ENCODE assay signal across 16 cellular contexts in genomic region chr2:161131074-161131680, GRCh38.
"Had no signal": no experiment of that assay in that cellular context is flagged by ENCODE, and none has a peak within 500 bp of the region (broad histone marks: within the 10 kb centered on the region; RNA-seq: fewer than 3 reads in every experiment).

No MANE protein-coding gene starts in this region.

- H3K4me3 ChIP-seq: hepatocyte, lung, spleen had no signal

- FAIRE-seq: bronchial epithelial cell had no signal

- DNase-seq: activated CD4-positive, alpha-beta T cell treated with anti-CD3 and anti-CD28 coated beads for 1 hour; activated CD4-positive, alpha-beta T cell treated with anti-CD3 and anti-CD28 coated beads, Interleukin-2, amount 50 U/mL, for 4 hours; activated gamma-delta T cell treated with Interleukin-2 at 50 U/mL for 16 hours; effector memory CD4-positive, alpha-beta T cell; foreskin fibroblast; islet precursor cell; retina; spleen; stimulated activated CD4-positive, alpha-beta T cell treated with anti-CD3 and anti-CD28 coated beads, Interleukin-4, amount 100 ng/mL, for 4 hours; T-cell; testis had no signal

- H2AFZ ChIP-seq: hepatocyte had no signal

- H3K79me2 ChIP-seq: hepatocyte had no signal

- H3K4me2 ChIP-seq: hepatocyte had no signal

- H3K4me1 ChIP-seq: testis had no signal

- ATAC-seq: stimulated activated memory B cell treated with anti-CD40 and anti-IgM and Interleukin-4, amounts not matched to agents 10 μg/mL and 1 μg/mL and 100 μg/mL, for 72 hours; T-cell had no signal

- H3K27ac ChIP-seq: hepatocyte, spleen, testis, VCaP had no signal

- H3K36me3 ChIP-seq: spleen had no signal

- H3K27me3 ChIP-seq: hepatocyte, spleen, testis had no signal

- H3K9me3 ChIP-seq: spleen, testis had no signal
